ENCODE assay signal across 10 cellular contexts in genomic region chr3:109098245-109098644, GRCh38. TPM values are rescaled to one million over a fixed set of nuclear protein-coding genes. Genes with fewer than 3 reads are reported as not detected.
DNase-seq lines count a peak whose midpoint lies in the region; ATAC-seq, FAIRE-seq and TF ChIP-seq lines count a peak whose summit lies in the region.
"Had no signal": no experiment of that assay in that cellular context is flagged by ENCODE, and none has a peak within 500 bp of the region (broad histone marks: within the 10 kb centered on the region; RNA-seq: fewer than 3 reads in every experiment).

No MANE protein-coding gene starts in this region.

- ATAC-seq in GM21515 (IDR thresholded peaks at IDR 0.05; ENCODE audit: unreplicated experiment): peak; percentile 78
- ATAC-seq in naive thymus-derived CD8-positive, alpha-beta T cell: no peak
- no peak for ATAC-seq in GM21737 (IDR thresholded peaks at IDR 0.05; ENCODE audit: unreplicated experiment)
- no peak for ATAC-seq in GM19328 (IDR thresholded peaks at IDR 0.05; ENCODE audit: unreplicated experiment)

- FAIRE-seq in GM19239 (lab: Jason Lieb, UNC): no peak
- FAIRE-seq: GM18507 had no signal

- H4K20me1 ChIP-seq in hepatocyte (ENCODE audit: insufficient read depth, poor library complexity, severe bottlenecking): no peaks in the 10 kb centered on the region

- no peaks in the 10 kb centered on the region for H3K4me1 ChIP-seq in hepatocyte (ENCODE audit: insufficient read depth)

- H3K27me3 ChIP-seq in hepatocyte: no peaks in the 10 kb centered on the region

- H3K9me3 ChIP-seq in hepatocyte (ENCODE audit: low read depth): no peaks in the 10 kb centered on the region

- peaks cover 0 to 2% (median 0%) of the 10 kb centered on the region in 5 donors for H3K27me3 Mint-ChIP-seq in naive thymus-derived CD8-positive, alpha-beta T cell

- no peak overlapping the region for H2AFZ ChIP-seq in hepatocyte

- H3K27ac ChIP-seq in hepatocyte: peak overlapping the region; percentile 26

- no peaks in the 10 kb centered on the region for H3K79me2 ChIP-seq in hepatocyte

- DNase-seq in D341Med (ENCODE audit: low spot score): peak; percentile 48
- DNase-seq in NCI-H526 treated with DMSO at 0.1 percent for 48 hours (lab: John Stamatoyannopoulos, UW): peak; percentile 30
- peak; percentile 71 for DNase-seq in hepatocyte (ENCODE audit: low spot score)
- no peak for DNase-seq in naive thymus-derived CD8-positive, alpha-beta T cell
- DNase-seq in GM19239 (ENCODE audit: insufficient read length, low spot score): no peak
- DNase-seq: midbrain had no signal

- 42% methylated on average over 4 of the region's 4 CpGs for WGBS in hepatocyte (ENCODE audit: low lambda C conversion rate, missing lambda C conversion rate)

- TF ChIP-seq CTCF in hepatocyte (IDR thresholded peaks at IDR 0.05; ENCODE audit: poor library complexity): peak; percentile 45

- H3K36me3 ChIP-seq in hepatocyte (replicated peaks; ENCODE audit: insufficient read depth, low read depth): no peaks in the 10 kb centered on the region

- POLR2A ChIA-PET in naive thymus-derived CD8-positive, alpha-beta T cell (lab: Charles Lee): no interaction called here

- H3K4me3 Mint-ChIP-seq in naive thymus-derived CD8-positive, alpha-beta T cell: no peak overlapping the region

- H3K4me2 ChIP-seq in hepatocyte: peak overlapping the region; percentile 5

- no peaks in the 10 kb centered on the region for H3K4me1 Mint-ChIP-seq in naive thymus-derived CD8-positive, alpha-beta T cell

- no peaks in the 10 kb centered on the region for H3K36me3 Mint-ChIP-seq in naive thymus-derived CD8-positive, alpha-beta T cell

- no peak overlapping the region for H3K27ac Mint-ChIP-seq in naive thymus-derived CD8-positive, alpha-beta T cell

- H3K9me2 ChIP-seq in hepatocyte (replicated peaks; ENCODE audit: insufficient read depth): no peaks in the 10 kb centered on the region

- no peaks in the 10 kb centered on the region for H3K9me3 Mint-ChIP-seq in naive thymus-derived CD8-positive, alpha-beta T cell

- no peak overlapping the region for H3K4me3 ChIP-seq in hepatocyte

RNA-seq across cellular contexts. Expression of gene MORC1, which starts 19.7 kb away (rescaled TPM):
- 5.6 and 6.7 TPM in 2 replicates for total RNA-seq in hepatocyte
- polyA plus RNA-seq in hepatocyte: 2.8 and 5.7 TPM in 2 replicates
- not detected for total RNA-seq in naive thymus-derived CD8-positive, alpha-beta T cell
- polyA plus RNA-seq in naive thymus-derived CD8-positive, alpha-beta T cell: not detected

RNA-seq across cellular contexts. Expression of gene C3orf85, which starts 38.3 kb away (rescaled TPM):
- total RNA-seq in hepatocyte: 19.3 and 33.4 TPM in 2 replicates
- polyA plus RNA-seq in hepatocyte: 40.5 and 52.2 TPM in 2 replicates
- not detected for total RNA-seq in naive thymus-derived CD8-positive, alpha-beta T cell
- not detected for polyA plus RNA-seq in naive thymus-derived CD8-positive, alpha-beta T cell

Comparison
In these comparisons a context has a peak if more than half of its experiments do, and no peak if none do; other contexts are left out.
1. DNase-seq: peak in D341Med (single experiment), NCI-H526 treated with DMSO at 0.1 percent for 48 hours (single experiment) and hepatocyte (single experiment); none in naive thymus-derived CD8-positive, alpha-beta T cell (0 of 10) and GM19239 (single experiment).
2. RNA of gene C3orf85, which starts 38.3 kb away (total RNA-seq): 19.3 to 33.4 TPM in hepatocyte; not detected in naive thymus-derived CD8-positive, alpha-beta T cell; every median in the first group is over 10 times any median in the second.